In genomic region chr4:105207386-105207785, GRCh38 we compare ENCODE assay signal across 26 cellular contexts.
"Had no signal": no experiment of that assay in that cellular context is flagged by ENCODE, and none has a peak within 500 bp of the region (broad histone marks: within the 10 kb centered on the region; RNA-seq: fewer than 3 reads in every experiment).

No MANE protein-coding gene starts in this region.

- ATAC-seq: activated CD8-positive, alpha-beta T cell treated with anti-CD3 and anti-CD28 coated beads, Interleukin-2, amount 10 ng/mL, durations not matched to agents 7 days and 5 days; activated naive CD4-positive, alpha-beta T cell treated with anti-CD3 and anti-CD28 coated beads, Interleukin-2, amount 50 U/mL, for 72 hours; body of pancreas; Panc1 had no signal

- H3K27ac ChIP-seq: adrenal gland, body of pancreas, KMS-11, SJCRH30, SK-N-MC had no signal

- DNase-seq: activated CD4-positive, alpha-beta T cell treated with anti-CD3 and anti-CD28 coated beads, Interleukin-2, amount 10 ng/mL, durations not matched to agents 24 days and 14 days; activated CD4-positive, alpha-beta T cell treated with anti-CD3 and anti-CD28 coated beads, Interleukin-2, amount 50 U/mL, for 48 hours; activated CD8-positive, alpha-beta T cell treated with anti-CD3 and anti-CD28 coated beads, Interleukin-2, amount 10 ng/mL, durations not matched to agents 7 days and 5 days; activated gamma-delta T cell treated with Interleukin-2 at 50 U/mL for 16 hours; activated naive CD4-positive, alpha-beta T cell treated with anti-CD3 and anti-CD28 coated beads for 36 hours; activated T-cell treated with anti-CD3 and anti-CD28 coated beads, Interleukin-2, amount 50 U/mL, for 24 hours; adrenal gland; body of pancreas; caudate nucleus; NCI-H1048; NCI-H1105 treated with DMSO at 0.1 percent for 48 hours; NCI-H1436; NCI-H1694; NCI-H2029; NCI-H345; NCI-H524 treated with DMSO at 0.1 percent for 48 hours; SHP77; SJCRH30; T1000 had no signal

- H3K4me3 ChIP-seq: adrenal gland, body of pancreas, SJCRH30, SK-N-MC had no signal

- H3K9ac ChIP-seq: KMS-11 had no signal

- H3K27me3 ChIP-seq: adrenal gland, body of pancreas, SJCRH30 had no signal

- H3K27ac Mint-ChIP-seq: activated CD4-positive, alpha-beta T cell treated with anti-CD3 and anti-CD28 coated beads, Interleukin-2, amount 10 ng/mL, durations not matched to agents 24 days and 14 days; activated CD8-positive, alpha-beta T cell treated with anti-CD3 and anti-CD28 coated beads, Interleukin-2, amount 10 ng/mL, durations not matched to agents 7 days and 5 days; activated naive CD4-positive, alpha-beta T cell treated with anti-CD3 and anti-CD28 coated beads for 36 hours; activated T-cell treated with anti-CD3 and anti-CD28 coated beads, Interleukin-2, amount 50 U/mL, for 24 hours; activated T-helper 2 cell treated with anti-CD3 and anti-CD28 coated beads, Interferon-gamma antibody, Interleukin-2, Interleukin-4, amounts not matched to agents 10 μg/mL and 5 μg/mL and 100 μg/mL, durations not matched to agents 14 hours and 24 hours and 36 hours had no signal

- FAIRE-seq: astrocyte, bronchial epithelial cell had no signal

- H3K9me3 ChIP-seq: adrenal gland, body of pancreas, SJCRH30 had no signal

- H3K4me3 Mint-ChIP-seq: activated CD4-positive, alpha-beta T cell treated with anti-CD3 and anti-CD28 coated beads, Interleukin-2, amount 10 ng/mL, durations not matched to agents 24 days and 14 days; activated CD8-positive, alpha-beta T cell treated with anti-CD3 and anti-CD28 coated beads, Interleukin-2, amount 10 ng/mL, durations not matched to agents 7 days and 5 days; activated naive CD4-positive, alpha-beta T cell treated with anti-CD3 and anti-CD28 coated beads for 36 hours; activated T-cell treated with anti-CD3 and anti-CD28 coated beads, Interleukin-2, amount 50 U/mL, for 24 hours had no signal

- H3K27me3 Mint-ChIP-seq: activated CD4-positive, alpha-beta T cell treated with anti-CD3 and anti-CD28 coated beads, Interleukin-2, amount 10 ng/mL, durations not matched to agents 24 days and 14 days; activated T-cell treated with anti-CD3 and anti-CD28 coated beads, Interleukin-2, amount 50 U/mL, for 24 hours had no signal

- H3K4me1 ChIP-seq: SJCRH30 had no signal

- H3K9me3 Mint-ChIP-seq: activated CD4-positive, alpha-beta T cell treated with anti-CD3 and anti-CD28 coated beads, Interleukin-2, amount 10 ng/mL, durations not matched to agents 24 days and 14 days; activated naive CD4-positive, alpha-beta T cell treated with anti-CD3 and anti-CD28 coated beads for 36 hours; activated T-cell treated with anti-CD3 and anti-CD28 coated beads, Interleukin-2, amount 50 U/mL, for 24 hours; activated T-helper 2 cell treated with anti-CD3 and anti-CD28 coated beads, Interferon-gamma antibody, Interleukin-2, Interleukin-4, amounts not matched to agents 10 μg/mL and 5 μg/mL and 100 μg/mL, durations not matched to agents 14 hours and 24 hours and 36 hours had no signal

- H3K36me3 ChIP-seq: adrenal gland had no signal

- H3K4me2 ChIP-seq: KMS-11 had no signal
